7 cellular contexts compared by ENCODE assay signal in genomic region chr20:63574156-63574828, GRCh38. TPM values are rescaled to one million over a fixed set of nuclear protein-coding genes. Genes with fewer than 3 reads are reported as not detected.
A peak's percentile ranks its signal among the peaks of the same experiment; 100 is the strongest.
DNase-seq lines count a peak whose midpoint lies in the region; ATAC-seq and TF ChIP-seq lines count a peak whose summit lies in the region.

Gene HELZ2, minus strand, starts transcription at chr20:63574239. Its CDS starts 1,854 bp downstream, at chr20:63572385.

- peak within 1 kb of the TSS in 1 of 2 experiments; percentile 71; a peak in 1 of 4 replicates for H3K27ac ChIP-seq in SK-N-SH (ENCODE audit: low read depth in 2 of 2, low read length in 1 of 2)
- peak within 1 kb of the TSS; percentile 54 to 96 (median 86) for H3K27ac ChIP-seq in heart left ventricle

- H4K20me1 ChIP-seq in SK-N-SH (ENCODE audit: insufficient read depth), result no peaks in the 10 kb centered on the region

- no peak for TF ChIP-seq EP300 in SK-N-SH (IDR thresholded peaks at IDR 0.05; ENCODE audit: borderline replicate concordance in 1 of 2, low read depth in 1 of 2, low read length in 1 of 2)

- peak; percentile 39 to 82 (median 78) for ATAC-seq in heart left ventricle
- no peak for ATAC-seq in GM18868 (IDR thresholded peaks at IDR 0.05; ENCODE audit: unreplicated experiment)

- H3F3A ChIP-seq in SK-N-SH (replicated peaks; ENCODE audit: insufficient read depth), result no peaks in the 10 kb centered on the region

- H3K36me3 ChIP-seq in SK-N-SH (replicated peaks in 1 of 2; ENCODE audit: control insufficient read depth in 1 of 2, insufficient read depth in 2 of 2, low read length in 1 of 2) (peaks cover 0 to 6% of the 10 kb centered on the region in 2 experiments), heart left ventricle (peaks cover 0 to 13% (median 6%) of the 10 kb centered on the region in 9 donors)

- TF ChIP-seq POLR2A in heart left ventricle (IDR thresholded peaks at IDR 0.05), result no peak

- peaks cover 8% of the 10 kb centered on the region; the same call in 1 of the 2 replicates for H3K79me2 ChIP-seq in SK-N-SH (ENCODE audit: insufficient read depth)

- H3K9me3 Mint-ChIP-seq in IgD-negative memory B cell, result no peaks in the 10 kb centered on the region
- H3K9me3 Mint-ChIP-seq in activated naive CD8-positive, alpha-beta T cell treated with anti-CD3 and anti-CD28 coated beads for 36 hours, result no peaks in the 10 kb centered on the region

- no peak for TF ChIP-seq RAD21 in SK-N-SH (IDR thresholded peaks at IDR 0.05; ENCODE audit: low read length)

- POLR2A ChIA-PET in SK-N-SH (lab: Yijun Ruan, JAX), result interaction anchor here (0.8 to 1.0 kb wide), 3 partner anchors 25 to 53 kb away, joined by 3 read pairs; partner anchors contain the start of gene GMEB2

- peak; percentile 91 for DNase-seq in GM13977 (ENCODE audit: low spot score)
- peak; percentile 90 for DNase-seq in SK-N-SH
- peak; percentile 73 for DNase-seq in activated naive CD8-positive, alpha-beta T cell treated with anti-CD3 and anti-CD28 coated beads for 36 hours
- DNase-seq in heart left ventricle, result peak; percentile 81 to 90 (median 85)
- DNase-seq in posterior vena cava (ENCODE audit: low spot score), result peak; percentile 93

- no peaks in the 10 kb centered on the region for H3K9me3 ChIP-seq in SK-N-SH
- H3K9me3 ChIP-seq in heart left ventricle, result no peaks in the 10 kb centered on the region

- no peaks in the 10 kb centered on the region for H3K27me3 ChIP-seq in SK-N-SH (ENCODE audit: insufficient read depth)
- peaks cover 0 to 17% (median 0%) of the 10 kb centered on the region in 9 donors for H3K27me3 ChIP-seq in heart left ventricle

- in situ Hi-C loops in GM13977 (cut with MboI; ENCODE audit: low pct_unique_long_range_greater_than_20kb, low sequenced_read_pairs, unreplicated experiment), result no loop called here

- TF ChIP-seq CTCF in GM13977 (IDR thresholded peaks at IDR 0.05; ENCODE audit: extremely low read depth, insufficient read depth, missing control alignments) (no peak), SK-N-SH (IDR thresholded peaks at IDR 0.05) (no peak), heart left ventricle (IDR thresholded peaks at IDR 0.05) (no peak)

- H2AFZ ChIP-seq in SK-N-SH (ENCODE audit: low read depth), result peak within 1 kb of the TSS; percentile 84

- CTCF ChIA-PET in SK-N-SH (lab: Yijun Ruan, JAX), result interaction anchor here (0.7 to 1.3 kb wide), 2 partner anchors 201 to 265 kb away, joined by 3 to 4 read pairs; no protein-coding TSS in a partner anchor

- H3K36me3 Mint-ChIP-seq in IgD-negative memory B cell, result no peaks in the 10 kb centered on the region
- H3K36me3 Mint-ChIP-seq in activated naive CD8-positive, alpha-beta T cell treated with anti-CD3 and anti-CD28 coated beads for 36 hours, result no peaks in the 10 kb centered on the region

- H3K4me3 ChIP-seq in SK-N-SH (ENCODE audit: low read depth in 2 of 2, low read length in 1 of 2) (peak within 1 kb of the TSS; percentile 79 to 80), heart left ventricle (peak within 1 kb of the TSS; percentile 65 to 99 (median 86))

- H3K27me3 Mint-ChIP-seq in IgD-negative memory B cell, result peaks cover 1% of the 10 kb centered on the region
- peaks cover 4% of the 10 kb centered on the region for H3K27me3 Mint-ChIP-seq in activated naive CD8-positive, alpha-beta T cell treated with anti-CD3 and anti-CD28 coated beads for 36 hours

- 15% methylated on average over 13 of the region's 40 CpGs for WGBS in SK-N-SH (ENCODE audit: low lambda C conversion rate)
- 0 to 8% (median 6%) methylated on average over 13 to 40 of the region's 40 CpGs for WGBS in heart left ventricle, 4 donors

- peak within 1 kb of the TSS; percentile 95 for H3K4me2 ChIP-seq in SK-N-SH

- no peaks in the 10 kb centered on the region for H3K9me2 ChIP-seq in SK-N-SH

- H3K4me1 ChIP-seq in SK-N-SH (ENCODE audit: control insufficient read depth in 1 of 2, insufficient read depth in 2 of 2, low read depth in 1 of 2, low read length in 1 of 2), result peaks cover 3 to 28% of the 10 kb centered on the region in 2 experiments; a peak in 2 of 4 replicates
- peaks cover 0 to 36% (median 18%) of the 10 kb centered on the region in 12 donors for H3K4me1 ChIP-seq in heart left ventricle

- peaks cover 0 to 2% (median 0%) of the 10 kb centered on the region in 3 donors for H3K4me1 Mint-ChIP-seq in IgD-negative memory B cell
- peaks cover 2% of the 10 kb centered on the region for H3K4me1 Mint-ChIP-seq in activated naive CD8-positive, alpha-beta T cell treated with anti-CD3 and anti-CD28 coated beads for 36 hours

- peak within 1 kb of the TSS; percentile 58 to 95 (median 84) for H3K4me3 Mint-ChIP-seq in IgD-negative memory B cell
- peak within 1 kb of the TSS; percentile 85 for H3K4me3 Mint-ChIP-seq in activated naive CD8-positive, alpha-beta T cell treated with anti-CD3 and anti-CD28 coated beads for 36 hours

- H3K27ac Mint-ChIP-seq in IgD-negative memory B cell, result peak within 1 kb of the TSS in 2 of 3 donors; percentile 39 to 50
- H3K27ac Mint-ChIP-seq in activated naive CD8-positive, alpha-beta T cell treated with anti-CD3 and anti-CD28 coated beads for 36 hours, result peak within 1 kb of the TSS; percentile 68

- peak within 1 kb of the TSS; percentile 73 for H3K9ac ChIP-seq in SK-N-SH

- intact Hi-C loops in heart left ventricle (cut with DNase I), result no loop called here
- intact Hi-C loops in posterior vena cava (cut with DNase I), result loop anchor here in 1 of 2 donors (5.0 kb wide), 1 partner anchor 1372 kb away; no protein-coding TSS in a partner anchor

TF ChIP-seq in SK-N-SH, 30 proteins besides CTCF, POLR2A, EP300 and RAD21:
- TF ChIP-seq USF1 (IDR thresholded peaks at IDR 0.05; ENCODE audit: borderline replicate concordance, low read depth) (no peak), MEF2A (IDR thresholded peaks at IDR 0.05; ENCODE audit: borderline replicate concordance, low read depth) (no peak), POLR2AphosphoS5 (IDR thresholded peaks at IDR 0.05; ENCODE audit: low read depth, low read length) (peak; percentile 52), GABPA (IDR thresholded peaks at IDR 0.05; ENCODE audit: low read depth) (0 out of 2 replicates have a peak, but pooled peaks have one; percentile 27), NRF1 (IDR thresholded peaks at IDR 0.05; ENCODE audit: low read depth, low read length) (0 out of 2 replicates have a peak, but pooled peaks have one; percentile 4), CHD2 (IDR thresholded peaks at IDR 0.05; ENCODE audit: low read length, partially characterized antibody) (no peak), TAF1 (IDR thresholded peaks at IDR 0.05; ENCODE audit: borderline replicate concordance, low read depth, low read length) (peak; percentile 51), ZBTB33 (IDR thresholded peaks at IDR 0.05; ENCODE audit: borderline replicate concordance, low read depth) (no peak)

RNA-seq across cellular contexts. Expression of gene HELZ2, which starts in this region (rescaled TPM):
- polyA plus RNA-seq in IgD-negative memory B cell (7.9 TPM), SK-N-SH (2012; rRNA removed) (5.5 and 7.6 TPM in 2 replicates), heart left ventricle (1 to 10 TPM; 7.2 to 8.8 TPM)
- polyA plus RNA-seq in SK-N-SH (2012; cell fraction: cytosol; rRNA removed), result 1.8 and 3.5 TPM in 2 replicates
- polyA plus RNA-seq in SK-N-SH (2012; cell fraction: nucleus; rRNA removed), result 10.9 and 12.8 TPM in 2 replicates
- 10 to 100 TPM; 22.2 to 22.6 TPM for total RNA-seq in activated naive CD8-positive, alpha-beta T cell treated with anti-CD3 and anti-CD28 coated beads for 36 hours
- total RNA-seq in heart left ventricle (10 to 100 TPM; 10.4 to 34.6 (median 20.9) TPM), posterior vena cava (10 to 100 TPM; 13.7 to 25.5 TPM)
